In the genomic region with DNA sequence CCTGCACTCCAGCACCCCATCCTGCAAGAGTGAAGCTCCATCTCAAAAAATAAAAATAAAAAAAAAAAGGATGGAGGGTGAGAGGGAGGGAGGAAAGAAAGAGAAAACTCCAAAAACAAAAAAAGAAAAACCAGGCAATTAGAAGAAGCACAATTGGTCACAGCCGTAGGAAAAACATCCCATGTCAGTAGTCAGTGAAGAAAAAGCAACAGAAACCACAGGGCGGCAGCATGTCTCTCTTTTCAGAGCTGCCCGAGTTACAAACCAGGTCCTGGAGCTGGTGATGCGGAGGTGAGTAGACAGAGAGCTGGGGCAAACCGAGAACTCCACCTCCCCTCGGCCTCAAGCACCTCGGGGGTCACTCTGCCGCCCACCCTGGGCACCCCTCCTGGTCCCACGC, we compare ENCODE assay signal across 8 cellular contexts. TPM values are rescaled to one million over a fixed set of nuclear protein-coding genes. Genes with fewer than 3 reads are reported as not detected.
A peak's percentile ranks its signal among the peaks of the same experiment; 100 is the strongest.
DNase-seq lines count a peak whose midpoint lies in the region; ATAC-seq and TF ChIP-seq lines count a peak whose summit lies in the region.
"Not testable (repeated sequence)": the region's sequence is repeated elsewhere in the genome, so short reads cannot be mapped to it uniquely, and the experiment has no call there.

No MANE protein-coding gene starts in this region.

- not testable (repeated sequence) for H2AFZ ChIP-seq in GM23338

- H3K36me3 Mint-ChIP-seq in GM23338 (ENCODE audit: low read depth); naive thymus-derived CD8-positive, alpha-beta T cell; stimulated activated memory B cell treated with anti-CD40 and anti-IgM and Interleukin-4, amounts not matched to agents 10 μg/mL and 1 μg/mL and 100 μg/mL, for 72 hours: not testable (repeated sequence)

- DNase-seq in AG20443 (ENCODE audit: low spot score) (peak; percentile 50), GM23338 (ENCODE audit: low spot score) (peak; percentile 56), NCI-H524 (lab: John Stamatoyannopoulos, UW) (peak; percentile 25 to 63), caudate nucleus (lab: John Stamatoyannopoulos, UW) (peak in 42 of 61 donors; percentile 1 to 85 (median 48)), heart right ventricle (peak in 1 of 2 donors; percentile 61)
- DNase-seq in activated CD4-positive, alpha-beta T cell treated with anti-CD3 and anti-CD28 coated beads, Interleukin-2, amount 50 U/mL, for 1 hour, result peak; percentile 30
- DNase-seq in naive thymus-derived CD8-positive, alpha-beta T cell, result peak in 3 of 10 donors; percentile 9 to 32 (median 24)

- 36 to 43% methylated on average over 6 to 9 of the region's 9 CpGs for WGBS in heart right ventricle, 2 donors

- H3K27me3 Mint-ChIP-seq in GM23338 (ENCODE audit: insufficient read depth, low read depth, poor library complexity); naive thymus-derived CD8-positive, alpha-beta T cell; stimulated activated memory B cell treated with anti-CD40 and anti-IgM and Interleukin-4, amounts not matched to agents 10 μg/mL and 1 μg/mL and 100 μg/mL, for 72 hours: not testable (repeated sequence)

- H3K4me1 ChIP-seq in GM23338 (ENCODE audit: insufficient read depth), result not testable (repeated sequence)
- peaks cover 42 to 72% (median 58%) of the 10 kb centered on the region in 9 donors for H3K4me1 ChIP-seq in heart right ventricle

- not testable (repeated sequence) for H3K9me3 Mint-ChIP-seq in GM23338; naive thymus-derived CD8-positive, alpha-beta T cell; stimulated activated memory B cell treated with anti-CD40 and anti-IgM and Interleukin-4, amounts not matched to agents 10 μg/mL and 1 μg/mL and 100 μg/mL, for 72 hours

- not testable (repeated sequence) for H3F3A ChIP-seq in GM23338 (replicated peaks; ENCODE audit: low read depth)

- not testable (repeated sequence) for H3K4me3 ChIP-seq in GM23338
- H3K4me3 ChIP-seq in heart right ventricle, result peak overlapping the region in 6 of 10 donors; percentile 6 to 26 (median 16)

- H3K79me2 ChIP-seq in GM23338 (replicated peaks; ENCODE audit: insufficient read depth), result peaks cover 20% of the 10 kb centered on the region

- H3K27me3 ChIP-seq in GM23338 (ENCODE audit: insufficient read depth); heart right ventricle: not testable (repeated sequence)

- peak; percentile 12 for ATAC-seq in GM23338
- ATAC-seq in heart right ventricle, result peak in 2 of 8 donors; percentile 5 to 28
- peak; percentile 58 to 65 for ATAC-seq in naive thymus-derived CD8-positive, alpha-beta T cell
- peak; percentile 59 for ATAC-seq in stimulated activated memory B cell treated with anti-CD40 and anti-IgM and Interleukin-4, amounts not matched to agents 10 μg/mL and 1 μg/mL and 100 μg/mL, for 72 hours

- not testable (repeated sequence) for H3K9me2 ChIP-seq in GM23338 (ENCODE audit: insufficient read depth)

- not testable (repeated sequence) for H3K27ac ChIP-seq in GM23338 (ENCODE audit: low read depth)
- peak overlapping the region; percentile 26 for H3K27ac ChIP-seq in caudate nucleus (ENCODE audit: low read depth, low read length)
- peak overlapping the region in 9 of 10 donors; percentile 36 to 100 (median 98) for H3K27ac ChIP-seq in heart right ventricle

- POLR2A ChIA-PET in naive thymus-derived CD8-positive, alpha-beta T cell (lab: Charles Lee), result interaction anchor here (0.6 to 0.8 kb wide), 2 partner anchors 21 to 30 kb away, joined by 3 to 4 read pairs; no protein-coding TSS in a partner anchor

- H3K4me1 Mint-ChIP-seq in GM23338, result peaks cover 12% of the 10 kb centered on the region
- H3K4me1 Mint-ChIP-seq in naive thymus-derived CD8-positive, alpha-beta T cell, result peaks cover 15 to 21% (median 15%) of the 10 kb centered on the region in 4 donors
- peaks cover 32% of the 10 kb centered on the region for H3K4me1 Mint-ChIP-seq in stimulated activated memory B cell treated with anti-CD40 and anti-IgM and Interleukin-4, amounts not matched to agents 10 μg/mL and 1 μg/mL and 100 μg/mL, for 72 hours

- H3K4me2 ChIP-seq in GM23338, result not testable (repeated sequence)

- H4K20me1 ChIP-seq in GM23338 (replicated peaks; ENCODE audit: insufficient read depth), result not testable (repeated sequence)

- not testable (repeated sequence) for H3K9me3 ChIP-seq in heart right ventricle

- peak in 1 of 2 experiments; percentile 42; a peak in 3 of 4 replicates for TF ChIP-seq CTCF in GM23338 (conservative IDR thresholded peaks at IDR 0.05; ENCODE audit: low read depth in 2 of 2)
- peak in 7 of 9 donors; percentile 29 to 63 (median 50) for TF ChIP-seq CTCF in heart right ventricle (IDR thresholded peaks at IDR 0.05)

- H3K36me3 ChIP-seq in GM23338 (ENCODE audit: insufficient read depth); heart right ventricle: not testable (repeated sequence)

- H3K4me3 Mint-ChIP-seq in GM23338; stimulated activated memory B cell treated with anti-CD40 and anti-IgM and Interleukin-4, amounts not matched to agents 10 μg/mL and 1 μg/mL and 100 μg/mL, for 72 hours: not testable (repeated sequence)
- H3K4me3 Mint-ChIP-seq in naive thymus-derived CD8-positive, alpha-beta T cell, result peak overlapping the region in 1 of 10 donors; percentile 31

- intact Hi-C loops in heart right ventricle (cut with DNase I), result not testable (repeated sequence)

- not testable (repeated sequence) for H3K27ac Mint-ChIP-seq in GM23338; stimulated activated memory B cell treated with anti-CD40 and anti-IgM and Interleukin-4, amounts not matched to agents 10 μg/mL and 1 μg/mL and 100 μg/mL, for 72 hours
- peak overlapping the region in 3 of 10 donors; percentile 15 to 68 (median 31) for H3K27ac Mint-ChIP-seq in naive thymus-derived CD8-positive, alpha-beta T cell

RNA-seq across cellular contexts. Expression of gene PKD1, which starts 14.4 kb away (rescaled TPM):
- 75.5 and 107 TPM in 2 replicates for total RNA-seq in GM23338 (2014; rRNA removed; shearing (Covaris generic))
- polyA plus RNA-seq in GM23338 (2016; fragmentation: Nextera tagmentation; extraction: Ambion mirVana) (18.5 and 21.1 TPM in 2 replicates), heart right ventricle (100 to 1,000 TPM in 1 of 2 donors, 10 to 100 TPM in 1; 76.7 to 114 TPM)
- 100 to 1,000 TPM in 6 of 10 donors, 10 to 100 TPM in 4; 79.3 to 122 (median 104) TPM for total RNA-seq in heart right ventricle
- 100 to 1,000 TPM; 131 to 134 TPM for total RNA-seq in naive thymus-derived CD8-positive, alpha-beta T cell
- 1 to 10 TPM; 3.5 to 9.9 (median 4.8) TPM for polyA plus RNA-seq in naive thymus-derived CD8-positive, alpha-beta T cell

RNA-seq across cellular contexts. Expression of gene RAB26, which starts 27.1 kb away (rescaled TPM):
- total RNA-seq in GM23338 (2014; rRNA removed; shearing (Covaris generic)), result 3.7 and 4.1 TPM in 2 replicates
- polyA plus RNA-seq in GM23338 (2016; fragmentation: Nextera tagmentation; extraction: Ambion mirVana) (8.7 and 11.6 TPM in 2 replicates), heart right ventricle (1 to 10 TPM in 1 of 2 donors, under 1 TPM in 1; 0.26 to 6.4 TPM)
- 1 to 10 TPM in 8 of 10 donors, under 1 TPM in 2; 0.74 to 4.3 (median 1.6) TPM for total RNA-seq in heart right ventricle
- total RNA-seq in naive thymus-derived CD8-positive, alpha-beta T cell, result not detected
- polyA plus RNA-seq in naive thymus-derived CD8-positive, alpha-beta T cell, result 1 to 10 TPM in 1 of 3 donors, under 1 TPM in 2; 0.27 to 1.2 (median 0.94) TPM

RNA-seq across cellular contexts. Expression of gene TRAF7, which starts 34.3 kb away (rescaled TPM):
- total RNA-seq in GM23338 (2014; rRNA removed; shearing (Covaris generic)), result 133 and 143 TPM in 2 replicates
- polyA plus RNA-seq in GM23338 (2016; fragmentation: Nextera tagmentation; extraction: Ambion mirVana) (36.4 and 41.4 TPM in 2 replicates), heart right ventricle (10 to 100 TPM; 14.6 to 28.2 TPM)
- 10 to 100 TPM; 16.9 to 44.9 (median 23.8) TPM for total RNA-seq in heart right ventricle
- 10 to 100 TPM; 32.3 to 39.5 TPM for total RNA-seq in naive thymus-derived CD8-positive, alpha-beta T cell
- 1 to 10 TPM; 3.5 to 8.8 (median 4.3) TPM for polyA plus RNA-seq in naive thymus-derived CD8-positive, alpha-beta T cell
